Comparison of ENCODE assay signal across 9 cellular contexts in the genomic region with DNA sequence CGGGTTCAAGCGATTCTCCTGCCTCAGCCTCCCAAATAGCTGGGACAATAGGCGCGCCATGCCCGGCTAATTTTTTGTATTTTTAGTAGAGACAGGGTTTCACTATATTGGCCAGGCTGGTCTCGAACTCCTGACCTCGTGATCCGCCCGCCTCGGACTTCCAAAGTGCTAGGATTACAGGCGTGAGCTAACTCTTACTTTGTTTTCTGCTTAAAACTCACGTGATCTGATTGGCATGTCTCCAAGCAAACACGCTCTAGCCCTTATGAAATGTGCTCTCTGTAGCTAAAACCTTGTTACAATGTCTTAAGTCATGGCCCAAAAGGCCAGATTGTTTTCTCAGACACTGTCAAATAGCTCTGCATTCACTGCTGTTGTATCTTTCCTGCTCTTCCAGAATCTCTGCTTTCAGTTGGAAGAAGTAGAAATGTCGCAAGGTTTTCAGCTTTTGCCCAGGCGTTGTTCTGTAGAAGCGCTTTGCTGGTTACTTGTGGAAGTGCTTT. TPM values are rescaled to one million over a fixed set of nuclear protein-coding genes. Genes with fewer than 3 reads are reported as not detected.
DNase-seq lines count a peak whose midpoint lies in the region; ATAC-seq, FAIRE-seq and TF ChIP-seq lines count a peak whose summit lies in the region.
"Had no signal": no experiment of that assay in that cellular context is flagged by ENCODE, and none has a peak within 500 bp of the region (broad histone marks: within the 10 kb centered on the region; RNA-seq: fewer than 3 reads in every experiment).

No MANE protein-coding gene starts in this region.

- TF ChIP-seq EP300 in HepG2 (IDR thresholded peaks at IDR 0.05; ENCODE audit: low read depth in 2 of 2, low read length in 2 of 2) = no peak
- no peak for TF ChIP-seq EP300 in HepG2 (CRISPR knock-in tag; IDR thresholded peaks at IDR 0.05; ENCODE audit: borderline replicate concordance)

- TF ChIP-seq POLR2A in HepG2 (IDR thresholded peaks at IDR 0.05; ENCODE audit: insufficient read depth in 1 of 2, low read depth in 2 of 2, low read length in 2 of 2) (no peak), testis (IDR thresholded peaks at IDR 0.05) (no peak)

- POLR2A ChIA-PET in HepG2 (lab: Yijun Ruan, JAX) = interaction anchor here (0.7 kb wide), 1 partner anchor 37 kb away, joined by 3 read pairs; no protein-coding TSS in a partner anchor

- TF ChIP-seq RAD21 in HepG2 (CRISPR knock-in tag; IDR thresholded peaks at IDR 0.05) = no peak

- H3K4me1 ChIP-seq in ascending aorta (no peaks in the 10 kb centered on the region), HepG2 (ENCODE audit: insufficient read depth, low read length) (peaks cover 4% of the 10 kb centered on the region), testis (no peaks in the 10 kb centered on the region)
- H3K4me1 ChIP-seq: BLaER1 had no signal

- H4K20me1 ChIP-seq in HepG2 (ENCODE audit: insufficient read depth, low read length) = no peaks in the 10 kb centered on the region
- H4K20me1 ChIP-seq: BLaER1 had no signal

- H3K36me3 Mint-ChIP-seq in T-helper 2 cell treated with Interferon-gamma antibody and Interleukin-4, amounts not matched to agents 5 μg/mL and 100 μg/mL, for 36 hours (ENCODE audit: low read depth) = no peaks in the 10 kb centered on the region

- no peak overlapping the region for H2AFZ ChIP-seq in HepG2 (ENCODE audit: low read length)

- no peak overlapping the region for H3K9ac ChIP-seq in HepG2 (ENCODE audit: insufficient read depth, low read depth, low read length)
- H3K9ac ChIP-seq: BLaER1 had no signal

- CTCF ChIA-PET in HepG2 (lab: Yijun Ruan, JAX; ENCODE audit: low intra/inter-chr PET ratio, low total read pairs) = no interaction called here

- no peaks in the 10 kb centered on the region for H3K9me3 Mint-ChIP-seq in T-helper 2 cell treated with Interferon-gamma antibody and Interleukin-4, amounts not matched to agents 5 μg/mL and 100 μg/mL, for 36 hours

- H3K36me3 ChIP-seq in ascending aorta = no peaks in the 10 kb centered on the region
- no peaks in the 10 kb centered on the region for H3K36me3 ChIP-seq in HepG2 (replicated peaks in 1 of 2; ENCODE audit: control insufficient read depth in 1 of 2, insufficient read depth in 2 of 2, low read length in 2 of 2)
- H3K36me3 ChIP-seq in testis (ENCODE audit: low read depth, missing control alignments) = no peaks in the 10 kb centered on the region
- H3K36me3 ChIP-seq: BLaER1 had no signal

- H3K27ac ChIP-seq in ascending aorta (peak overlapping the region in 1 of 2 donors; percentile 43), HepG2 (ENCODE audit: extremely low read length, insufficient read depth, low read length) (no peak overlapping the region), testis (peak overlapping the region in 1 of 2 donors; percentile 45)
- H3K27ac ChIP-seq: BLaER1 had no signal

- H3K4me3 Mint-ChIP-seq in T-helper 2 cell treated with Interferon-gamma antibody and Interleukin-4, amounts not matched to agents 5 μg/mL and 100 μg/mL, for 36 hours = peak overlapping the region; percentile 82

- no peaks in the 10 kb centered on the region for H3K27me3 Mint-ChIP-seq in T-helper 2 cell treated with Interferon-gamma antibody and Interleukin-4, amounts not matched to agents 5 μg/mL and 100 μg/mL, for 36 hours (ENCODE audit: low read depth)

- ATAC-seq in HepG2 = peak; percentile 33; the same call in 1 of the 3 replicates
- no peak for ATAC-seq in HG03521 (IDR thresholded peaks at IDR 0.05; ENCODE audit: unreplicated experiment)

- BruUV-seq in HepG2 (replicated peaks; lab: Mats Ljungman, UMichigan) = no TSS peak

- TF ChIP-seq CTCF in ascending aorta (IDR thresholded peaks at IDR 0.05) (no peak), HepG2 (CRISPR knock-in tag; IDR thresholded peaks at IDR 0.05) (no peak), testis (IDR thresholded peaks at IDR 0.05) (no peak)

- peaks cover 13% of the 10 kb centered on the region for H3K4me1 Mint-ChIP-seq in T-helper 2 cell treated with Interferon-gamma antibody and Interleukin-4, amounts not matched to agents 5 μg/mL and 100 μg/mL, for 36 hours (ENCODE audit: low read depth)

- DNase-seq in T-helper 2 cell treated with Interferon-gamma antibody and Interleukin-4, amounts not matched to agents 5 μg/mL and 100 μg/mL, for 36 hours (ENCODE audit: low spot score) = no peak
- no peak for DNase-seq in T-helper 2 cell
- DNase-seq in ascending aorta (ENCODE audit: low spot score in 2 of 2) = peak in 1 of 2 donors; percentile 64
- peak; percentile 6 for DNase-seq in HepG2 (ENCODE audit: low spot score)
- peak; percentile 82 for DNase-seq in testis
- DNase-seq in OCI-M1 (lab: John Stamatoyannopoulos, UW) = no peak
- no peak for DNase-seq in retina

- no peak for FAIRE-seq in HepG2 (lab: Jason Lieb, UNC)

- in situ Hi-C loops in HepG2 (cut with HindIII; ENCODE audit: extremely low pct_ligation_motif_present, low pct_unique_long_range_greater_than_20kb) = no loop called here

- no peaks in the 10 kb centered on the region for H3K79me2 ChIP-seq in HepG2 (ENCODE audit: insufficient read depth, low read length)

- no peak overlapping the region for H3K4me2 ChIP-seq in HepG2 (ENCODE audit: low read depth, low read length)
- H3K4me2 ChIP-seq: BLaER1 had no signal

- intact Hi-C loops in ascending aorta (cut with DNase I) = loop anchor here (5.0 kb wide), 1 partner anchor 39 kb away; a partner anchor contains a TSS
- intact Hi-C loops in HepG2 (cut with micrococcal nuclease; ENCODE audit: unreplicated experiment) = no loop called here
- intact Hi-C loops in testis (cut with DNase I; ENCODE audit: low total_unique reads) = no loop called here

- no peaks in the 10 kb centered on the region for H3K27me3 ChIP-seq in ascending aorta
- H3K27me3 ChIP-seq in HepG2 (ENCODE audit: control insufficient read depth in 1 of 2, insufficient read depth in 2 of 2, low read length in 2 of 2) = no peaks in the 10 kb centered on the region
- no peaks in the 10 kb centered on the region for H3K27me3 ChIP-seq in testis

- H3K4me3 ChIP-seq in ascending aorta = peak overlapping the region; percentile 55 to 67
- H3K4me3 ChIP-seq in HepG2 (replicated peaks in 1 of 3; ENCODE audit: insufficient read depth in 1 of 3, low read depth in 2 of 3, low read length in 3 of 3) = no peak overlapping the region
- peak overlapping the region; percentile 48 to 57 for H3K4me3 ChIP-seq in testis
- H3K4me3 ChIP-seq: BLaER1 had no signal

- H3K9me3 ChIP-seq in ascending aorta = no peaks in the 10 kb centered on the region
- H3K9me3 ChIP-seq in HepG2 (ENCODE audit: low read length) = no peaks in the 10 kb centered on the region
- H3K9me3 ChIP-seq in testis = no peaks in the 10 kb centered on the region

- WGBS in HepG2 (ENCODE audit: low lambda C conversion rate) = 41% methylated on average over 13 of the region's 16 CpGs
- 20 to 24% methylated on average over 16 of the region's 16 CpGs for WGBS in testis, 2 donors

- H3K27ac Mint-ChIP-seq in T-helper 2 cell treated with Interferon-gamma antibody and Interleukin-4, amounts not matched to agents 5 μg/mL and 100 μg/mL, for 36 hours = peak overlapping the region; percentile 65

TF ChIP-seq in HepG2, 621 proteins besides CTCF, POLR2A, EP300 and RAD21 (continues in another document):
- no peak for TF ChIP-seq PHF5A (CRISPR knock-in tag; IDR thresholded peaks at IDR 0.05; ENCODE audit: low read depth, unreplicated experiment)
- no peak for TF ChIP-seq HOXA3 (CRISPR knock-in tag; IDR thresholded peaks at IDR 0.05)
- no peak for TF ChIP-seq IKZF4 (CRISPR knock-in tag; IDR thresholded peaks at IDR 0.05; ENCODE audit: borderline replicate concordance, low read depth, not compliant biosample characterization)
- no peak for TF ChIP-seq ZNF263 (CRISPR knock-in tag; IDR thresholded peaks at IDR 0.05)
- no peak for TF ChIP-seq ZNF563 (CRISPR knock-in tag; IDR thresholded peaks at IDR 0.05)
- no peak for TF ChIP-seq XBP1 (CRISPR knock-in tag; IDR thresholded peaks at IDR 0.05)
- no peak for TF ChIP-seq ZMAT3 (CRISPR knock-in tag; conservative IDR thresholded peaks at IDR 0.05)
- no peak for TF ChIP-seq GTF3A (CRISPR knock-in tag; conservative IDR thresholded peaks at IDR 0.05)
- TF ChIP-seq ZNF792 (CRISPR knock-in tag; IDR thresholded peaks at IDR 0.05) = no peak

RNA-seq across cellular contexts. Expression of a gene that starts 39.7 kb away (rescaled TPM):
- 64.2 TPM for total RNA-seq in ascending aorta
- 52.5 and 71.7 TPM in 2 replicates for total RNA-seq in HepG2 (2016; rRNA removed; fragmentation: Illumina TruSeq; extraction: Trizol)
- total RNA-seq in HepG2 (2016; cell fraction: cytosol; rRNA removed; fragmentation: Illumina TruSeq; extraction: Trizol; ENCODE audit: low read depth) = 4.9 and 5.6 TPM in 2 replicates
- 52.7 and 70.9 TPM in 2 replicates for total RNA-seq in HepG2 (2016; cell fraction: insoluble cytoplasmic fraction; rRNA removed; fragmentation: Illumina TruSeq; extraction: Trizol)
- total RNA-seq in HepG2 (2016; cell fraction: membrane; rRNA removed; fragmentation: Illumina TruSeq; extraction: Trizol) = 11.5 and 13.1 TPM in 2 replicates
- total RNA-seq in HepG2 (2016; cell fraction: nucleus; rRNA removed; fragmentation: Illumina TruSeq; extraction: Trizol) = 170 and 179 TPM in 2 replicates
- polyA plus RNA-seq in HepG2 (2011; rRNA removed) = 463 and 485 TPM in 2 replicates
- 37.5 and 43.0 TPM in 2 replicates for polyA plus RNA-seq in HepG2 (2011; cell fraction: cytosol; rRNA removed)
- polyA plus RNA-seq in HepG2 (2011; cell fraction: nucleus; rRNA removed) = 2,493 and 2,606 TPM in 2 replicates
- 113 and 128 TPM in 2 replicates for polyA plus RNA-seq in HepG2 (2012)
- 0.86 and 0.88 TPM in 2 replicates for polyA plus RNA-seq in HepG2 (2016; cell fraction: cytosol; fragmentation: Illumina TruSeq; extraction: Trizol; ENCODE audit: low read depth)
- 22.9 and 23.0 TPM in 2 replicates for polyA plus RNA-seq in HepG2 (2016; cell fraction: insoluble cytoplasmic fraction; fragmentation: Illumina TruSeq; extraction: Trizol; ENCODE audit: low read depth)
- polyA plus RNA-seq in HepG2 (2016; cell fraction: membrane; fragmentation: Illumina TruSeq; extraction: Trizol; ENCODE audit: low read depth) = 3.1 and 3.9 TPM in 2 replicates
- 356 and 366 TPM in 2 replicates for polyA plus RNA-seq in HepG2 (2016; cell fraction: nucleus; fragmentation: Illumina TruSeq; extraction: Trizol; ENCODE audit: insufficient read depth, low read depth)
- polyA minus RNA-seq in HepG2 (2011; rRNA and poly(A)+ RNA removed; ENCODE audit: low replicate concordance) = 281 and 760 TPM in 2 replicates
- 35.7 and 38.7 TPM in 2 replicates for polyA minus RNA-seq in HepG2 (2011; cell fraction: cytosol; rRNA and poly(A)+ RNA removed)
- polyA minus RNA-seq in HepG2 (2011; cell fraction: nucleus; rRNA and poly(A)+ RNA removed) = 961 and 1,068 TPM in 2 replicates
- total RNA-seq in testis = 100 to 1,000 TPM; 113 to 154 TPM
- polyA plus RNA-seq in testis (ENCODE audit: insufficient read depth, low read depth, low replicate concordance) = 48.0 TPM

Comparison
In these comparisons a context has a peak if more than half of its experiments do, and no peak if none do; other contexts are left out.
1. DNase-seq: peak in HepG2 (single experiment) and testis (single experiment); none in T-helper 2 cell treated with Interferon-gamma antibody and Interleukin-4, amounts not matched to agents 5 μg/mL and 100 μg/mL, for 36 hours (single experiment), T-helper 2 cell (0 of 5), OCI-M1 (single experiment) and retina (single experiment).
2. H3K4me3 ChIP-seq: peak in ascending aorta (2 of 2) and testis (2 of 2); none in HepG2 (0 of 3).